ENCODE assay signal across 21 cellular contexts in genomic region chr4:174596513-174596912, GRCh38.
A peak's percentile ranks its signal among the peaks of the same experiment; 100 is the strongest.
DNase-seq lines count a peak whose midpoint lies in the region; ATAC-seq, FAIRE-seq and TF ChIP-seq lines count a peak whose summit lies in the region.
"Had no signal": no experiment of that assay in that cellular context is flagged by ENCODE, and none has a peak within 500 bp of the region (broad histone marks: within the 10 kb centered on the region; RNA-seq: fewer than 3 reads in every experiment).

No MANE protein-coding gene starts in this region.

- no peak overlapping the region for H2AK5ac ChIP-seq in trophoblast cell (ENCODE audit: low read length)

- H3K9me1 ChIP-seq in K562 (ENCODE audit: control insufficient read depth, insufficient read depth, low read length) = no peaks in the 10 kb centered on the region

- no peak overlapping the region for H2BK5ac ChIP-seq in trophoblast cell (ENCODE audit: low read depth, low read length, poor library complexity)

- DNase-seq in activated T-cell treated with anti-CD3 and anti-CD28 coated beads, Interleukin-2, amount 50 U/mL, for 72 hours = no peak
- DNase-seq in activated T-cell treated with anti-CD3 and anti-CD28 coated beads for 4 hours = no peak
- no peak for DNase-seq in K562 (ENCODE audit: extremely low read depth in 1 of 4, low spot score in 3 of 4)
- DNase-seq in NOMO-1 treated with dmso at 0.1 percent for 144 hours (lab: John Stamatoyannopoulos, UW; ENCODE audit: unreplicated experiment) = no peak
- no peak for DNase-seq in trophoblast cell
- DNase-seq: AML-193; Caco-2; Calu3; CD4-positive, alpha-beta T cell; CD8-positive, alpha-beta T cell; DMS79 treated with DMSO at 0.1 percent for 48 hours; GF-D8 had no signal

- TF ChIP-seq EP300 in K562 (IDR thresholded peaks at IDR 0.05; ENCODE audit: low read length) = no peak
- TF ChIP-seq EP300 in neural cell (conservative IDR thresholded peaks at IDR 0.05; ENCODE audit: poor library complexity, severe bottlenecking) = no peak

- peaks cover 6% of the 10 kb centered on the region for H3K4me1 Mint-ChIP-seq in activated T-cell treated with anti-CD3 and anti-CD28 coated beads, Interleukin-2, amount 50 U/mL, for 72 hours (ENCODE audit: low read depth)

- H3K4me3 ChIP-seq in K562 (no peak overlapping the region), neural cell (ENCODE audit: low read length) (peak overlapping the region; percentile 33), trophoblast cell (ENCODE audit: low read depth, low read length) (no peak overlapping the region)
- H3K4me3 ChIP-seq: A549; BLaER1 treated with 17β-estradiol and CSF1 and Interleukin-3, amounts not matched to agents 10 nM and 100 nM had no signal

- H3K18ac ChIP-seq in trophoblast cell (ENCODE audit: low read length) = no peak overlapping the region

- no peaks in the 10 kb centered on the region for H3K79me2 ChIP-seq in K562 (ENCODE audit: control insufficient read depth, insufficient read depth, low read length)
- no peaks in the 10 kb centered on the region for H3K79me2 ChIP-seq in neural cell (replicated peaks; ENCODE audit: insufficient read depth, low read length)
- no peaks in the 10 kb centered on the region for H3K79me2 ChIP-seq in trophoblast cell (ENCODE audit: control insufficient read depth, insufficient read depth, low read length, poor library complexity)

- H3K36me3 Mint-ChIP-seq in activated T-cell treated with anti-CD3 and anti-CD28 coated beads, Interleukin-2, amount 50 U/mL, for 72 hours (ENCODE audit: insufficient read depth in 2 of 2) = no peaks in the 10 kb centered on the region
- H3K36me3 Mint-ChIP-seq: CD8-positive, alpha-beta T cell had no signal

- no peak overlapping the region for H3K9ac ChIP-seq in K562 (ENCODE audit: insufficient read depth in 1 of 2, low read depth in 2 of 2, low read length in 2 of 2)
- peak overlapping the region; percentile 42 for H3K9ac ChIP-seq in neural cell (ENCODE audit: low read length)
- H3K9ac ChIP-seq in trophoblast cell (ENCODE audit: low read length) = no peak overlapping the region
- H3K9ac ChIP-seq: BLaER1 treated with 17β-estradiol and CSF1 and Interleukin-3, amounts not matched to agents 10 nM and 100 nM had no signal

- peak overlapping the region; percentile 2; the same call in 1 of the 2 replicates for H2AFZ ChIP-seq in K562 (ENCODE audit: low read depth, low read length)
- H2AFZ ChIP-seq in neural cell (ENCODE audit: low read depth, low read length) = no peak overlapping the region
- no peak overlapping the region for H2AFZ ChIP-seq in trophoblast cell (ENCODE audit: insufficient read depth, low read length, poor library complexity)

- no peak overlapping the region for H3K23ac ChIP-seq in trophoblast cell (ENCODE audit: low read length)

- H3K9me3 Mint-ChIP-seq in activated T-cell treated with anti-CD3 and anti-CD28 coated beads, Interleukin-2, amount 50 U/mL, for 72 hours = no peaks in the 10 kb centered on the region
- H3K9me3 Mint-ChIP-seq: CD4-positive, alpha-beta T cell had no signal

- H3K27me3 ChIP-seq in K562 (ENCODE audit: control insufficient read depth in 2 of 2, insufficient read depth in 2 of 2, low read length in 2 of 2) = no peaks in the 10 kb centered on the region
- H3K27me3 ChIP-seq in neural cell (ENCODE audit: insufficient read depth, low read depth, low read length) = no peaks in the 10 kb centered on the region
- H3K27me3 ChIP-seq in trophoblast cell (ENCODE audit: insufficient read depth, low read length) = no peaks in the 10 kb centered on the region
- H3K27me3 ChIP-seq: BLaER1 treated with 17β-estradiol and CSF1 and Interleukin-3, amounts not matched to agents 10 nM and 100 nM had no signal

- FAIRE-seq in K562 (lab: Jason Lieb, UNC) = no peak
- FAIRE-seq: A549, D721Med, G401.6, GM12891 had no signal

- H4K8ac ChIP-seq in trophoblast cell (ENCODE audit: low read depth, low read length) = no peak overlapping the region

- H3K36me3 ChIP-seq in K562 (ENCODE audit: control insufficient read depth, insufficient read depth, low read length) = no peaks in the 10 kb centered on the region
- H3K36me3 ChIP-seq in neural cell (ENCODE audit: insufficient read depth, low read length) = no peaks in the 10 kb centered on the region
- H3K36me3 ChIP-seq in trophoblast cell (ENCODE audit: control insufficient read depth in 1 of 2, insufficient read depth in 2 of 2, low read length in 2 of 2) = no peaks in the 10 kb centered on the region
- H3K36me3 ChIP-seq: BLaER1 treated with 17β-estradiol and CSF1 and Interleukin-3, amounts not matched to agents 10 nM and 100 nM had no signal

- no peak for ATAC-seq in activated T-cell treated with anti-CD3 and anti-CD28 coated beads, Interleukin-2, amount 50 U/mL, for 72 hours (replicated peaks in 1 of 2)
- no peak for ATAC-seq in K562
- ATAC-seq: A549; CD8-positive, alpha-beta T cell had no signal

- BruUV-seq in K562 (replicated peaks; lab: Mats Ljungman, UMichigan) = no TSS peak

- TF ChIP-seq CTCF in K562 (IDR thresholded peaks at IDR 0.05 in 2 of 3, conservative IDR thresholded peaks at IDR 0.05 in 1 of 3; ENCODE audit: insufficient read depth in 2 of 3, low read depth in 1 of 3, low read length in 3 of 3) = no peak
- TF ChIP-seq CTCF in neural cell (IDR thresholded peaks at IDR 0.05; ENCODE audit: poor library complexity, severe bottlenecking) = no peak

- H3K9me3 ChIP-seq in K562 (replicated peaks; ENCODE audit: control insufficient read depth, insufficient read depth, low read depth, low read length) = no peaks in the 10 kb centered on the region
- H3K9me3 ChIP-seq in neural cell (ENCODE audit: low read length) = no peaks in the 10 kb centered on the region
- H3K9me3 ChIP-seq in trophoblast cell (ENCODE audit: insufficient read depth, low read depth, low read length) = no peaks in the 10 kb centered on the region
- H3K9me3 ChIP-seq: A549; BLaER1 treated with 17β-estradiol and CSF1 and Interleukin-3, amounts not matched to agents 10 nM and 100 nM had no signal

- H3K4me3 Mint-ChIP-seq in activated T-cell treated with anti-CD3 and anti-CD28 coated beads, Interleukin-2, amount 50 U/mL, for 72 hours = no peak overlapping the region
- H3K4me3 Mint-ChIP-seq: B cell; CD4-positive, alpha-beta T cell; CD8-positive, alpha-beta T cell had no signal

- intact Hi-C loops in K562 (cut with micrococcal nuclease) = no loop called here

- POLR2A ChIA-PET in K562 (lab: Yijun Ruan, JAX) = no interaction called here

- H4K12ac ChIP-seq in trophoblast cell (ENCODE audit: low read depth, low read length) = no peak overlapping the region

- H3K79me1 ChIP-seq in trophoblast cell (ENCODE audit: low read length) = peaks cover 2% of the 10 kb centered on the region

- H2BK120ac ChIP-seq in trophoblast cell (ENCODE audit: insufficient read depth, low read length, poor library complexity) = no peak overlapping the region

- TF ChIP-seq RAD21 in K562 (CRISPR knock-in tag; conservative IDR thresholded peaks at IDR 0.05 in 1 of 2, IDR thresholded peaks at IDR 0.05 in 1 of 2) (no peak), neural cell (conservative IDR thresholded peaks at IDR 0.05) (no peak)

- H4K20me1 ChIP-seq in K562 (replicated peaks; ENCODE audit: control insufficient read depth, insufficient read depth, low read length) = no peaks in the 10 kb centered on the region
- no peaks in the 10 kb centered on the region for H4K20me1 ChIP-seq in neural cell (ENCODE audit: insufficient read depth)
- H4K20me1 ChIP-seq: BLaER1 treated with 17β-estradiol and CSF1 and Interleukin-3, amounts not matched to agents 10 nM and 100 nM had no signal

- peak overlapping the region; percentile 4 for H3K27ac Mint-ChIP-seq in activated T-cell treated with anti-CD3 and anti-CD28 coated beads, Interleukin-2, amount 50 U/mL, for 72 hours
- H3K27ac Mint-ChIP-seq: B cell; CD4-positive, alpha-beta T cell; CD8-positive, alpha-beta T cell had no signal

- no peaks in the 10 kb centered on the region for H3K9me2 ChIP-seq in neural cell (ENCODE audit: insufficient read depth, low read length)

- H3K14ac ChIP-seq in trophoblast cell (ENCODE audit: low read length) = no peak overlapping the region

- H3F3A ChIP-seq in neural cell (ENCODE audit: insufficient read depth, low read length, poor library complexity, severe bottlenecking) = no peaks in the 10 kb centered on the region

- no peak overlapping the region for H4K91ac ChIP-seq in trophoblast cell (ENCODE audit: low read depth, low read length)

- no peaks in the 10 kb centered on the region for H3K27me3 Mint-ChIP-seq in activated T-cell treated with anti-CD3 and anti-CD28 coated beads, Interleukin-2, amount 50 U/mL, for 72 hours (ENCODE audit: low read depth)
- H3K27me3 Mint-ChIP-seq: B cell; CD4-positive, alpha-beta T cell had no signal

- no peak for TF ChIP-seq POLR2A in K562 (conservative IDR thresholded peaks at IDR 0.05)

- H3K4me1 ChIP-seq in K562 (replicated peaks in 1 of 2; ENCODE audit: control insufficient read depth in 2 of 2, insufficient read depth in 2 of 2, low read length in 2 of 2) (peaks cover 0 to 4% of the 10 kb centered on the region in 2 experiments; a peak in 2 of 5 replicates), trophoblast cell (ENCODE audit: control insufficient read depth in 1 of 2, insufficient read depth in 2 of 2, low read length in 2 of 2) (peaks cover 2% of the 10 kb centered on the region in 2 experiments)
- H3K4me1 ChIP-seq: Caco-2 had no signal

- in situ Hi-C loops in K562 (cut with MboI) = no loop called here

- WGBS in K562 (ENCODE audit: insufficient coverage, low coverage, missing lambda C conversion rate) = 6% methylated on average over 1 of the region's 1 CpG
- no CpG with 5 or more reads among the region's 1 CpG for WGBS in trophoblast cell (ENCODE audit: extremely low coverage, insufficient coverage, insufficient read length)

- CTCF ChIA-PET in K562 (lab: Yijun Ruan, JAX; ENCODE audit: low intra/inter-chr PET ratio) = no interaction called here

- H3K4me2 ChIP-seq in K562 (ENCODE audit: insufficient read depth, low read length) (no peak overlapping the region), neural cell (ENCODE audit: low read length) (no peak overlapping the region), trophoblast cell (ENCODE audit: low read length) (no peak overlapping the region)
- H3K4me2 ChIP-seq: A549; BLaER1 treated with 17β-estradiol and CSF1 and Interleukin-3, amounts not matched to agents 10 nM and 100 nM had no signal

- H3K27ac ChIP-seq in K562 (ENCODE audit: extremely low read depth, low read depth, low read length) = no peak overlapping the region
- peak overlapping the region; percentile 87 for H3K27ac ChIP-seq in neural cell (ENCODE audit: low read length)
- H3K27ac ChIP-seq in trophoblast cell (ENCODE audit: low read depth, low read length) = no peak overlapping the region
- H3K27ac ChIP-seq: 22Rv1; A549; BLaER1 treated with 17β-estradiol and CSF1 and Interleukin-3, amounts not matched to agents 10 nM and 100 nM; C4-2B had no signal

- no peak overlapping the region for H3K4ac ChIP-seq in trophoblast cell (ENCODE audit: low read depth, low read length)

- H2BK12ac ChIP-seq in trophoblast cell (ENCODE audit: low read length) = no peak overlapping the region

TF ChIP-seq in K562, 482 proteins besides CTCF, POLR2A, EP300 and RAD21 (continues in another document):
- TF ChIP-seq RBM17 (IDR thresholded peaks at IDR 0.05; ENCODE audit: borderline replicate concordance, low read depth, low read length) = no peak
- no peak for TF ChIP-seq MAFF (IDR thresholded peaks at IDR 0.05; ENCODE audit: low read length)

TF ChIP-seq in neural cell, 6 proteins besides CTCF, POLR2A, EP300 and RAD21 (continues in another document):
- peak; percentile 4 for TF ChIP-seq POLR2AphosphoS5 (IDR thresholded peaks at IDR 0.05)
